ENCODE assay signal across 22 cellular contexts in genomic region chr9:93911136-93911745, GRCh38. TPM values are rescaled to one million over a fixed set of nuclear protein-coding genes. Genes with fewer than 3 reads are reported as not detected.
"Had no signal": no experiment of that assay in that cellular context is flagged by ENCODE, and none has a peak within 500 bp of the region (broad histone marks: within the 10 kb centered on the region; RNA-seq: fewer than 3 reads in every experiment).

No MANE protein-coding gene starts in this region.

- H3K9me3 Mint-ChIP-seq: central memory CD8-positive, alpha-beta T cell; stimulated activated effector memory CD8-positive, alpha-beta T cell treated with anti-CD3 and anti-CD28 coated beads, Interleukin-12 subunit alpha, Interleukin-12 subunit beta, amount 100 ng/mL, for 72 hours had no signal

- H3K36me3 Mint-ChIP-seq: naive thymus-derived CD4-positive, alpha-beta T cell; stimulated activated effector memory CD8-positive, alpha-beta T cell treated with anti-CD3 and anti-CD28 coated beads, Interleukin-12 subunit alpha, Interleukin-12 subunit beta, amount 100 ng/mL, for 72 hours had no signal

- DNase-seq: effector memory CD4-positive, alpha-beta T cell; kidney; left colon; left ventricle myocardium superior; naive thymus-derived CD4-positive, alpha-beta T cell; ovary; right cardiac atrium; stimulated activated CD4-positive, alpha-beta T cell treated with anti-CD3 and anti-CD28 coated beads, Interleukin-2, amount 100 ng/mL, for 48 hours; stimulated activated naive CD8-positive, alpha-beta T cell treated with anti-CD3 and anti-CD28 coated beads, Interleukin-15, Interleukin-2, amounts not matched to agents 100 U/mL and 50 U/mL, for 24 hours; testis had no signal

- H3K27ac Mint-ChIP-seq: stimulated activated effector memory CD8-positive, alpha-beta T cell treated with anti-CD3 and anti-CD28 coated beads, Interleukin-12 subunit alpha, Interleukin-12 subunit beta, amount 100 ng/mL, for 72 hours had no signal

- ATAC-seq: left colon; naive thymus-derived CD4-positive, alpha-beta T cell; stimulated activated effector memory CD8-positive, alpha-beta T cell treated with anti-CD3 and anti-CD28 coated beads, Interleukin-12 subunit alpha, Interleukin-12 subunit beta, amount 100 ng/mL, for 72 hours; stimulated activated naive CD8-positive, alpha-beta T cell treated with anti-CD3 and anti-CD28 coated beads, Interleukin-15, Interleukin-2, amounts not matched to agents 100 U/mL and 50 U/mL, for 24 hours had no signal

- H3K4me1 Mint-ChIP-seq: central memory CD8-positive, alpha-beta T cell; stimulated activated effector memory CD8-positive, alpha-beta T cell treated with anti-CD3 and anti-CD28 coated beads, Interleukin-12 subunit alpha, Interleukin-12 subunit beta, amount 100 ng/mL, for 72 hours had no signal

- H3K27ac ChIP-seq: ovary, testis, tibial nerve had no signal

- H3K4me3 ChIP-seq: ovary, smooth muscle cell, testis, tibial nerve had no signal

- H3K9me3 ChIP-seq: ovary, testis had no signal

- H3K27me3 ChIP-seq: ovary, testis, tibial nerve had no signal

- H3K4me1 ChIP-seq: testis, tibial nerve had no signal

- H3K4me3 Mint-ChIP-seq: central memory CD8-positive, alpha-beta T cell; naive thymus-derived CD4-positive, alpha-beta T cell; stimulated activated effector memory CD8-positive, alpha-beta T cell treated with anti-CD3 and anti-CD28 coated beads, Interleukin-12 subunit alpha, Interleukin-12 subunit beta, amount 100 ng/mL, for 72 hours had no signal

- H3K36me3 ChIP-seq: ovary, tibial nerve had no signal

RNA-seq across cellular contexts. Expression of gene BARX1, which starts 43.9 kb away (rescaled TPM):
- total RNA-seq: fibroblast of villous mesenchyme, kidney, left ventricle myocardium superior, lung microvascular endothelial cell, mesenteric fat pad, mononuclear cell, ovary, posterior vena cava, right cardiac atrium, subcutaneous adipose tissue, tibial nerve, ureter had no signal
- polyA plus RNA-seq: naive thymus-derived CD4-positive, alpha-beta T cell; neural cell; right cardiac atrium had no signal
